Comparison of ENCODE assay signal across 10 cellular contexts in genomic region chr6:18324708-18325047, GRCh38.
DNase-seq lines count a peak whose midpoint lies in the region; ATAC-seq, FAIRE-seq and TF ChIP-seq lines count a peak whose summit lies in the region.
"Had no signal": no experiment of that assay in that cellular context is flagged by ENCODE, and none has a peak within 500 bp of the region (broad histone marks: within the 10 kb centered on the region; RNA-seq: fewer than 3 reads in every experiment).

No MANE protein-coding gene starts in this region.

- H3K27me3 ChIP-seq in Karpas-422 (ENCODE audit: low read length) (no peaks in the 10 kb centered on the region), SU-DHL-6 (ENCODE audit: low read length) (no peaks in the 10 kb centered on the region), HepG2 (ENCODE audit: control insufficient read depth in 1 of 2, insufficient read depth in 2 of 2, low read length in 2 of 2) (no peaks in the 10 kb centered on the region)
- H3K27me3 ChIP-seq: BLaER1 treated with 17β-estradiol and CSF1 and Interleukin-3, amounts not matched to agents 10 nM and 100 nM had no signal

- ATAC-seq in HepG2 = no peak

- no peak for TF ChIP-seq POLR2A in HepG2 (IDR thresholded peaks at IDR 0.05; ENCODE audit: insufficient read depth in 1 of 2, low read depth in 2 of 2, low read length in 2 of 2)
- no peak for TF ChIP-seq POLR2A in GM12891 (IDR thresholded peaks at IDR 0.05; ENCODE audit: low read depth, low read length)

- 4% methylated on average over 4 of the region's 4 CpGs for WGBS in HepG2 (ENCODE audit: low lambda C conversion rate)

- H3K79me2 ChIP-seq in Karpas-422 (ENCODE audit: low read length) = no peaks in the 10 kb centered on the region
- no peaks in the 10 kb centered on the region for H3K79me2 ChIP-seq in SU-DHL-6 (ENCODE audit: insufficient read depth, low read length)
- H3K79me2 ChIP-seq in HepG2 (ENCODE audit: insufficient read depth, low read length) = no peaks in the 10 kb centered on the region

- in situ Hi-C loops in HepG2 (cut with HindIII; ENCODE audit: extremely low pct_ligation_motif_present, low pct_unique_long_range_greater_than_20kb) = loop anchor here (5.0 to 25.0 kb wide), 2 partner anchors 178 to 1162 kb away; no protein-coding TSS in a partner anchor

- no peaks in the 10 kb centered on the region for H3K36me3 ChIP-seq in Karpas-422 (ENCODE audit: insufficient read depth, low read length)
- H3K36me3 ChIP-seq in SU-DHL-6 (ENCODE audit: low read length) = no peaks in the 10 kb centered on the region
- no peaks in the 10 kb centered on the region for H3K36me3 ChIP-seq in HepG2 (replicated peaks in 1 of 2; ENCODE audit: control insufficient read depth in 1 of 2, insufficient read depth in 2 of 2, low read length in 2 of 2)
- H3K36me3 ChIP-seq: BLaER1 treated with 17β-estradiol and CSF1 and Interleukin-3, amounts not matched to agents 10 nM and 100 nM had no signal

- TF ChIP-seq CTCF in 22Rv1 (IDR thresholded peaks at IDR 0.05) = no peak
- TF ChIP-seq CTCF in SU-DHL-6 (IDR thresholded peaks at IDR 0.05; ENCODE audit: insufficient read depth, low read length, poor library complexity, severe bottlenecking) = no peak
- TF ChIP-seq CTCF in HepG2 (CRISPR knock-in tag; IDR thresholded peaks at IDR 0.05) = no peak

- DNase-seq in Karpas-422 = no peak
- no peak for DNase-seq in HepG2 (ENCODE audit: low spot score)
- no peak for DNase-seq in GM12891 (ENCODE audit: insufficient read length, low spot score)
- no peak for DNase-seq in NCI-H748 treated with DMSO at 0.1 percent for 48 hours (lab: John Stamatoyannopoulos, UW)
- no peak for DNase-seq in stimulated activated CD4-positive, alpha-beta T cell treated with anti-CD3 and anti-CD28 coated beads, Interleukin-2, amount 100 ng/mL, for 48 hours
- DNase-seq in SKM-1 (lab: John Stamatoyannopoulos, UW; ENCODE audit: unreplicated experiment) = no peak
- DNase-seq: GF-D8 had no signal

- H3K9me2 ChIP-seq in Karpas-422 (replicated peaks; ENCODE audit: insufficient read depth, low read length) (no peaks in the 10 kb centered on the region), SU-DHL-6 (replicated peaks; ENCODE audit: insufficient read depth, low read length) (no peaks in the 10 kb centered on the region)

- H3K9ac ChIP-seq in Karpas-422 (ENCODE audit: low read length) (no peak overlapping the region), SU-DHL-6 (ENCODE audit: low read length) (no peak overlapping the region), HepG2 (ENCODE audit: insufficient read depth, low read depth, low read length) (no peak overlapping the region)

- 0 out of 2 replicates have a peak overlapping the region, but pooled peaks have one; percentile 15 for H3K27ac ChIP-seq in 22Rv1
- H3K27ac ChIP-seq in Karpas-422 (ENCODE audit: low read length) = peak overlapping the region; percentile 24; the same call in 1 of the 2 replicates
- no peak overlapping the region for H3K27ac ChIP-seq in SU-DHL-6 (ENCODE audit: low read depth, low read length)
- no peak overlapping the region for H3K27ac ChIP-seq in HepG2 (ENCODE audit: extremely low read length, insufficient read depth, low read length)

- peak overlapping the region; percentile 33 for H2AFZ ChIP-seq in Karpas-422 (ENCODE audit: low read length)
- H2AFZ ChIP-seq in SU-DHL-6 (ENCODE audit: low read depth, low read length, severe bottlenecking) = peak overlapping the region; percentile 38
- no peak overlapping the region for H2AFZ ChIP-seq in HepG2 (ENCODE audit: low read length)

- H3K4me1 ChIP-seq in Karpas-422 (ENCODE audit: low read length) (peaks cover 63% of the 10 kb centered on the region), HepG2 (ENCODE audit: insufficient read depth, low read length) (no peaks in the 10 kb centered on the region)

- intact Hi-C loops in HepG2 (cut with micrococcal nuclease; ENCODE audit: unreplicated experiment) = loop anchor here (1.0 to 2.0 kb wide), 3 partner anchors 62 to 1168 kb away; partner anchors contain the start of gene RNF144B

- H4K20me1 ChIP-seq in Karpas-422 (ENCODE audit: insufficient read depth, low read depth, low read length) = no peaks in the 10 kb centered on the region
- H4K20me1 ChIP-seq in SU-DHL-6 (ENCODE audit: low read depth, low read length) = no peaks in the 10 kb centered on the region
- no peaks in the 10 kb centered on the region for H4K20me1 ChIP-seq in HepG2 (ENCODE audit: insufficient read depth, low read length)
- H4K20me1 ChIP-seq: BLaER1 treated with 17β-estradiol and CSF1 and Interleukin-3, amounts not matched to agents 10 nM and 100 nM had no signal

- H3K4me3 ChIP-seq in Karpas-422 (ENCODE audit: low read length) (no peak overlapping the region), SU-DHL-6 (ENCODE audit: insufficient read depth, low read length, poor library complexity, severe bottlenecking) (no peak overlapping the region), HepG2 (replicated peaks in 1 of 3; ENCODE audit: insufficient read depth in 1 of 3, low read depth in 2 of 3, low read length in 3 of 3) (no peak overlapping the region)
- H3K4me3 ChIP-seq: BLaER1 treated with 17β-estradiol and CSF1 and Interleukin-3, amounts not matched to agents 10 nM and 100 nM had no signal

- no peaks in the 10 kb centered on the region for H3F3A ChIP-seq in SU-DHL-6 (ENCODE audit: insufficient read depth)

- H3K9me3 ChIP-seq in Karpas-422 (ENCODE audit: low read length) (no peaks in the 10 kb centered on the region), SU-DHL-6 (ENCODE audit: insufficient read depth, low read length) (no peaks in the 10 kb centered on the region), HepG2 (ENCODE audit: low read length) (no peaks in the 10 kb centered on the region)
- H3K9me3 ChIP-seq: BLaER1 treated with 17β-estradiol and CSF1 and Interleukin-3, amounts not matched to agents 10 nM and 100 nM had no signal

- CTCF ChIA-PET in HepG2 (lab: Yijun Ruan, JAX; ENCODE audit: low intra/inter-chr PET ratio, low total read pairs) = interaction anchor here (5.1 kb wide), 1 partner anchor 179 kb away, joined by 140 read pairs; no protein-coding TSS in a partner anchor

- no peak for TF ChIP-seq EP300 in HepG2 (IDR thresholded peaks at IDR 0.05; ENCODE audit: low read depth in 2 of 2, low read length in 2 of 2)
- TF ChIP-seq EP300 in HepG2 (CRISPR knock-in tag; IDR thresholded peaks at IDR 0.05; ENCODE audit: borderline replicate concordance) = no peak

- TF ChIP-seq RAD21 in HepG2 (CRISPR knock-in tag; IDR thresholded peaks at IDR 0.05) = no peak

- FAIRE-seq in HepG2 (lab: Jason Lieb, UNC) = no peak
- no peak for FAIRE-seq in GM12891 (lab: Jason Lieb, UNC)

- H3K4me2 ChIP-seq in Karpas-422 (ENCODE audit: low read depth, low read length, poor library complexity, severe bottlenecking) = peak overlapping the region; percentile 54
- peak overlapping the region; percentile 3 for H3K4me2 ChIP-seq in SU-DHL-6 (ENCODE audit: low read depth, low read length, poor library complexity, severe bottlenecking)
- H3K4me2 ChIP-seq in HepG2 (ENCODE audit: low read depth, low read length) = no peak overlapping the region

- BruUV-seq in HepG2 (replicated peaks; lab: Mats Ljungman, UMichigan) = no TSS peak

- POLR2A ChIA-PET in HepG2 (lab: Yijun Ruan, JAX) = no interaction called here

TF ChIP-seq in HepG2, 621 proteins besides CTCF, POLR2A, EP300 and RAD21:
- no peak for TF ChIP-seq TARDBP (CRISPR knock-in tag; IDR thresholded peaks at IDR 0.05)
- TF ChIP-seq, protein P1, sequence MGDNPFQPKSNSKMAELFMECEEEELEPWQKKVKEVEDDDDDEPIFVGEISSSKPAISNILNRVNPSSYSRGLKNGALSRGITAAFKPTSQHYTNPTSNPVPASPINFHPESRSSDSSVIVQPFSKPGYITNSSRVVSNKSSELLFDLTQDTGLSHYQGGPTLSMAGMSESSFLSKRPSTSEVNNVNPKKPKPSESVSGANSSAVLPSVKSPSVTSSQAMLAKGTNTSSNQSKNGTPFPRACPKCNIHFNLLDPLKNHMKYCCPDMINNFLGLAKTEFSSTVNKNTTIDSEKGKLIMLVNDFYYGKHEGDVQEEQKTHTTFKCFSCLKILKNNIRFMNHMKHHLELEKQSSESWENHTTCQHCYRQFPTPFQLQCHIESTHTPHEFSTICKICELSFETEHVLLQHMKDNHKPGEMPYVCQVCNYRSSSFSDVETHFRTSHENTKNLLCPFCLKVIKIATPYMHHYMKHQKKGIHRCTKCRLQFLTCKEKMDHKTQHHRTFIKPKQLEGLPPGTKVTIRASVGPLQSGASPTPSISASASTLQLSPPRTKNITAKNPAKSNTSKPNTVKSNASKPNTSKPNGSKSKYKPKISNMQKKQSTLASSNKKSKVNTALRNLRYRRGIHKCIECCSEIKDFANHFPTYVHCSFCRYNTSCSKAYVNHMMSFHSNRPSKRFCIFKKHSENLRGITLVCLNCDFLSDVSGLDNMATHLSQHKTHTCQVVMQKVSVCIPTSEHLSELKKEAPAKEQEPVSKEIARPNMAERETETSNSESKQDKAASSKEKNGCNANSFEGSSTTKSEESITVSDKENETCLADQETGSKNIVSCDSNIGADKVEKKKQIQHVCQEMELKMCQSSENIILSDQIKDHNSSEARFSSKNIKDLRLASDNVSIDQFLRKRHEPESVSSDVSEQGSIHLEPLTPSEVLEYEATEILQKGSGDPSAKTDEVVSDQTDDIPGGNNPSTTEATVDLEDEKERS (CRISPR knock-in tag; IDR thresholded peaks at IDR 0.05) = 0 out of 2 replicates have a peak, but pooled peaks have one; percentile 2

TF ChIP-seq in GM12891, 5 proteins besides CTCF, POLR2A, EP300 and RAD21:
- TF ChIP-seq PAX5 (IDR thresholded peaks at IDR 0.05; ENCODE audit: insufficient read depth, low read length, severe bottlenecking) (no peak), POU2F2 (IDR thresholded peaks at IDR 0.05; ENCODE audit: low read depth, low read length) (no peak), TAF1 (IDR thresholded peaks at IDR 0.05; ENCODE audit: low read depth, low read length) (no peak), SPI1 (IDR thresholded peaks at IDR 0.05; ENCODE audit: low read depth, low read length) (no peak), POLR2AphosphoS5 (IDR thresholded peaks at IDR 0.05; ENCODE audit: low read depth, low read length) (no peak)
TF ChIP-seq in GM12891: peak in this region for 0.

Comparison
In these comparisons a context has a peak if more than half of its experiments do, and no peak if none do; other contexts are left out.
1. H3K27ac ChIP-seq: peak in 22Rv1 (single experiment) and Karpas-422 (single experiment); none in SU-DHL-6 (single experiment) and HepG2 (single experiment).